Comparison of ENCODE assay signal across 1 cellular context in the genomic region with DNA sequence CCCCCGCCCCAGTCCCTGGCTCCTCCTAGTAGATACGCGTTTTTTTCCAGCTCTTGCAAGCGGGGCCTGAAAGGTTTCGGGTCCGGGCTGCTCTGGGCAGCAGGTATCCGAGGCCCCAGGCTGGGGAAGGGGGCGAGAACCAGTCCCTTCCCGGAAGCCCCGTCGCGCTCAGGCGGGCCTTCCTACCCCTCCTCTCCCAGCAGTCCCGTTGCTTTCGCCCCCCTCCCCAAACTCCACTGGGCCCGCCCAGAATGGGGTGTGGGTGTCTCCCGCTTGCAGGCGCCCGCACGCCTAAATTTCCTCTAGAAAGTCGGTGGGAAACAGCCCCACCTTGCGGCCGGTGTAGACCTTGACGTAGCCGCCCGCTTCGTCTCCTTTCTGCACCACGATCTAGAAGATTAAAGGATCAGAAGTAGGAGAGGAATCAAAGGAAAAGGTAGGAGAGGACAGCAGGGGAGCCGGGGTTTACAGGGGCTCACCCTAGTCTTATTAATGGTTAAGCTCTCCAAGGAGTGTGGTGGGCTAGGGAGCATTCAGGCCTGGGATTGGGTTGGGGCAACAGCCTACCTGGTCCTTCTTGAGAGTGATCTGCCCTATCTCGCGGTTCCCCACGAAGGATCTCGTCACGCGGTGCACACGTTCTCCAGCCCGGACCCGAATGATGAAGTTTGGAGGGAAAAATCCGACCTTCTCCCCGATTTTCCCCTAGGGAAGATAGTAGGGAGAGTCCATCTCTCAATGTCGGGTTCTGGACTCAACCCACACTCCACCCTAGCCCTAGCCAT.
TF ChIP-seq lines count a peak whose summit lies in the region.

No MANE protein-coding gene starts in this region.

TF ChIP-seq in HepG2, 621 proteins besides CTCF, POLR2A, EP300 and RAD21 (continued from another document):
- TF ChIP-seq, protein P1, sequence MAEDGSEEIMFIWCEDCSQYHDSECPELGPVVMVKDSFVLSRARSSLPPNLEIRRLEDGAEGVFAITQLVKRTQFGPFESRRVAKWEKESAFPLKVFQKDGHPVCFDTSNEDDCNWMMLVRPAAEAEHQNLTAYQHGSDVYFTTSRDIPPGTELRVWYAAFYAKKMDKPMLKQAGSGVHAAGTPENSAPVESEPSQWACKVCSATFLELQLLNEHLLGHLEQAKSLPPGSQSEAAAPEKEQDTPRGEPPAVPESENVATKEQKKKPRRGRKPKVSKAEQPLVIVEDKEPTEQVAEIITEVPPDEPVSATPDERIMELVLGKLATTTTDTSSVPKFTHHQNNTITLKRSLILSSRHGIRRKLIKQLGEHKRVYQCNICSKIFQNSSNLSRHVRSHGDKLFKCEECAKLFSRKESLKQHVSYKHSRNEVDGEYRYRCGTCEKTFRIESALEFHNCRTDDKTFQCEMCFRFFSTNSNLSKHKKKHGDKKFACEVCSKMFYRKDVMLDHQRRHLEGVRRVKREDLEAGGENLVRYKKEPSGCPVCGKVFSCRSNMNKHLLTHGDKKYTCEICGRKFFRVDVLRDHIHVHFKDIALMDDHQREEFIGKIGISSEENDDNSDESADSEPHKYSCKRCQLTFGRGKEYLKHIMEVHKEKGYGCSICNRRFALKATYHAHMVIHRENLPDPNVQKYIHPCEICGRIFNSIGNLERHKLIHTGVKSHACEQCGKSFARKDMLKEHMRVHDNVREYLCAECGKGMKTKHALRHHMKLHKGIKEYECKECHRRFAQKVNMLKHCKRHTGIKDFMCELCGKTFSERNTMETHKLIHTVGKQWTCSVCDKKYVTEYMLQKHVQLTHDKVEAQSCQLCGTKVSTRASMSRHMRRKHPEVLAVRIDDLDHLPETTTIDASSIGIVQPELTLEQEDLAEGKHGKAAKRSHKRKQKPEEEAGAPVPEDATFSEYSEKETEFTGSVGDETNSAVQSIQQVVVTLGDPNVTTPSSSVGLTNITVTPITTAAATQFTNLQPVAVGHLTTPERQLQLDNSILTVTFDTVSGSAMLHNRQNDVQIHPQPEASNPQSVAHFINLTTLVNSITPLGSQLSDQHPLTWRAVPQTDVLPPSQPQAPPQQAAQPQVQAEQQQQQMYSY (CRISPR knock-in tag; IDR thresholded peaks at IDR 0.05), result no peak
